Comparison of ENCODE assay signal across 1 cellular context in genomic region chr1:44031900-44032817, GRCh38.
TF ChIP-seq lines count a peak whose summit lies in the region.

No MANE protein-coding gene starts in this region.

TF ChIP-seq in GM23338, 12 proteins besides CTCF, POLR2A, EP300 and RAD21 (continued from another document):
- TF ChIP-seq REST (IDR thresholded peaks at IDR 0.05; ENCODE audit: unreplicated experiment) (no peak), EZH2 (IDR thresholded peaks at IDR 0.05; ENCODE audit: low read depth, unreplicated experiment) (no peak), CREB1 (CRISPR knock-in tag; IDR thresholded peaks at IDR 0.05; ENCODE audit: low read depth) (no peak)
